Comparison of ENCODE assay signal across 8 cellular contexts in genomic region chr6:144216668-144217218, GRCh38.
A peak's percentile ranks its signal among the peaks of the same experiment; 100 is the strongest.
DNase-seq lines count a peak whose midpoint lies in the region; ATAC-seq and TF ChIP-seq lines count a peak whose summit lies in the region.

No MANE protein-coding gene starts in this region.

- TF ChIP-seq CTCF in GM12872 (IDR thresholded peaks at IDR 0.05; ENCODE audit: insufficient read depth, low read depth, low read length) = peak; percentile 37
- TF ChIP-seq CTCF in adrenal gland (IDR thresholded peaks at IDR 0.05) = peak in 1 of 6 experiments; percentile 10

- H3K36me3 ChIP-seq in HUES64 (ENCODE audit: insufficient read depth, low read length) (no peaks in the 10 kb centered on the region), adrenal gland (replicated peaks in 1 of 2) (no peaks in the 10 kb centered on the region)

- DNase-seq in adrenal gland (no peak), iPS-NIHi11 (ENCODE audit: low spot score) (peak; percentile 78), SW480 (ENCODE audit: low spot score) (no peak), occipital lobe (lab: John Stamatoyannopoulos, UW) (no peak)

- peak overlapping the region; percentile 100 for H3K27ac Mint-ChIP-seq in stimulated activated naive CD8-positive, alpha-beta T cell treated with anti-CD3 and anti-CD28 coated beads, Interleukin-15, Interleukin-2, amounts not matched to agents 100 ng/mL and 50 ng/mL, for 24 hours

- H3K4me3 Mint-ChIP-seq in stimulated activated naive CD8-positive, alpha-beta T cell treated with anti-CD3 and anti-CD28 coated beads, Interleukin-15, Interleukin-2, amounts not matched to agents 100 ng/mL and 50 ng/mL, for 24 hours = peak overlapping the region; percentile 91

- H3K4me3 ChIP-seq in HUES64 (ENCODE audit: low read length) (peak overlapping the region; percentile 74), adrenal gland (peak overlapping the region in 2 of 4 donors; percentile 43 to 58)

- H3K9me3 ChIP-seq in HUES64 (ENCODE audit: insufficient read depth, low read depth, low read length) = no peaks in the 10 kb centered on the region
- H3K9me3 ChIP-seq in adrenal gland (replicated peaks in 1 of 3) = no peaks in the 10 kb centered on the region

- H3K27me3 Mint-ChIP-seq in stimulated activated naive CD8-positive, alpha-beta T cell treated with anti-CD3 and anti-CD28 coated beads, Interleukin-15, Interleukin-2, amounts not matched to agents 100 ng/mL and 50 ng/mL, for 24 hours = no peaks in the 10 kb centered on the region

- H3K4me1 ChIP-seq in HUES64 (ENCODE audit: insufficient read depth, low read length) (peaks cover 4% of the 10 kb centered on the region; the same call in 1 of the 2 replicates), adrenal gland (replicated peaks in 1 of 2) (peaks cover 5 to 17% of the 10 kb centered on the region in 2 donors)

- H3K27me3 ChIP-seq in HUES64 (ENCODE audit: insufficient read depth, low read length) = no peaks in the 10 kb centered on the region
- H3K27me3 ChIP-seq in adrenal gland = no peaks in the 10 kb centered on the region

- TF ChIP-seq POLR2A in adrenal gland (IDR thresholded peaks at IDR 0.05) = no peak

- WGBS in HUES64 = 16% methylated on average over 18 of the region's 18 CpGs
- 3 to 4% (median 4%) methylated on average over 18 of the region's 18 CpGs for WGBS in adrenal gland, 4 donors

- peaks cover 39% of the 10 kb centered on the region for H3K4me1 Mint-ChIP-seq in stimulated activated naive CD8-positive, alpha-beta T cell treated with anti-CD3 and anti-CD28 coated beads, Interleukin-15, Interleukin-2, amounts not matched to agents 100 ng/mL and 50 ng/mL, for 24 hours (ENCODE audit: low read depth)

- H3K36me3 Mint-ChIP-seq in stimulated activated naive CD8-positive, alpha-beta T cell treated with anti-CD3 and anti-CD28 coated beads, Interleukin-15, Interleukin-2, amounts not matched to agents 100 ng/mL and 50 ng/mL, for 24 hours (ENCODE audit: low read depth) = peaks cover 4% of the 10 kb centered on the region

- H3K9me3 Mint-ChIP-seq in stimulated activated naive CD8-positive, alpha-beta T cell treated with anti-CD3 and anti-CD28 coated beads, Interleukin-15, Interleukin-2, amounts not matched to agents 100 ng/mL and 50 ng/mL, for 24 hours = no peaks in the 10 kb centered on the region

- peak overlapping the region; percentile 81; the same call in 1 of the 2 replicates for H3K9ac ChIP-seq in HUES64 (ENCODE audit: low read depth, low read length)

- ATAC-seq in GM21576 (IDR thresholded peaks at IDR 0.05; ENCODE audit: unreplicated experiment) = peak; percentile 44

- intact Hi-C loops in adrenal gland (cut with DNase I) = loop anchor here (5.0 to 10.0 kb wide), 5 partner anchors 62 to 268 kb away; partner anchors contain the start of genes SF3B5 (in 1 of the 2), STX11 (in 1 of the 2) and UTRN (in 1 of the 2)

- H3K27ac ChIP-seq in HUES64 (ENCODE audit: low read depth, low read length) (peak overlapping the region; percentile 71), adrenal gland (peak overlapping the region; percentile 91 to 98 (median 93))
